ENCODE assay signal across 10 cellular contexts in the genomic region with DNA sequence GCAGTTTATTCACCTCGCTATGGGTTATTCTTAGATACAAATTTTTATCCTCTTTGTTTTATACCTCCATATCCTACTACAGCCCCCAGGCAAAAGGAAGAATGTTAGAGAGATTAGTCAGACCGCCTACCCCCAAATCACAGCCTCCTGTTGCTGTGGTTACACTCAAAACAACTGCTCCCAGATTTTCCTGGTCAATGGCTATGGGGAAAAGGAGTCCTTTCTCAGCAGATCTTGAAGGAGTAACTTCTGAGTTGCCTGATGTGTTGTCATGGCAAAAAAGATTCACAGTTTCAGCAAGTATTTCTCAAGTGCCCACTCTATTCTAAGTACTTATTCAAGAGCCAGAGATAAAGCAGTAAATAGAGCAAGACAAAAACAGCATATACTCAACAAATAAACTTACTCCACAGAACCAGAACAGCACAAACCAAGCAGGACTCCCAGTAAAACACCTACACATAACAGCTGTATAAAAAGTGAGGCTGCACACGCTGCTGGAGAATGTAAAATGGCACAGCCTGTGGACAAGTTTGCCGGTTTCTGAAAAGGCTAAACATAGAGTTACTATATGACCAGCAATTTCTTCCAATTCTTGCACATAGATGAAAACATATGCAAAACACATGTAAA.
DNase-seq lines count a peak whose midpoint lies in the region; ATAC-seq lines count a peak whose summit lies in the region.
"Had no signal": no experiment of that assay in that cellular context is flagged by ENCODE, and none has a peak within 500 bp of the region (broad histone marks: within the 10 kb centered on the region; RNA-seq: fewer than 3 reads in every experiment).

No MANE protein-coding gene starts in this region.

- H3K27me3 Mint-ChIP-seq in activated T-cell treated with anti-CD3 and anti-CD28 coated beads, Interleukin-2, amount 50 U/mL, for 24 hours = no peaks in the 10 kb centered on the region

- peak overlapping the region; percentile 0 for H3K27ac Mint-ChIP-seq in activated T-cell treated with anti-CD3 and anti-CD28 coated beads, Interleukin-2, amount 50 U/mL, for 24 hours
- H3K27ac Mint-ChIP-seq in stimulated activated effector memory CD8-positive, alpha-beta T cell treated with anti-CD3 and anti-CD28 coated beads, Interleukin-12 subunit alpha, Interleukin-12 subunit beta, amount 100 ng/mL, for 72 hours = peak overlapping the region; percentile 18

- H3K27me3 ChIP-seq in adipocyte (replicated peaks; ENCODE audit: control insufficient read depth, insufficient read depth, low read length) = no peaks in the 10 kb centered on the region
- no peaks in the 10 kb centered on the region for H3K27me3 ChIP-seq in H7 (ENCODE audit: control insufficient read depth, insufficient read depth, low read length)

- no peak overlapping the region for H3K9ac ChIP-seq in adipocyte (ENCODE audit: low read length)

- no peak overlapping the region for H3K4me3 Mint-ChIP-seq in activated T-cell treated with anti-CD3 and anti-CD28 coated beads, Interleukin-2, amount 50 U/mL, for 24 hours
- no peak overlapping the region for H3K4me3 Mint-ChIP-seq in stimulated activated effector memory CD8-positive, alpha-beta T cell treated with anti-CD3 and anti-CD28 coated beads, Interleukin-12 subunit alpha, Interleukin-12 subunit beta, amount 100 ng/mL, for 72 hours

- peaks cover 57% of the 10 kb centered on the region for H3K36me3 ChIP-seq in adipocyte (ENCODE audit: control insufficient read depth, insufficient read depth, low read length, severe bottlenecking)
- H3K36me3 ChIP-seq in H7 (replicated peaks; ENCODE audit: control insufficient read depth, insufficient read depth, low read length) = peaks cover 9% of the 10 kb centered on the region

- H3K4me1 Mint-ChIP-seq in activated T-cell treated with anti-CD3 and anti-CD28 coated beads, Interleukin-2, amount 50 U/mL, for 24 hours (ENCODE audit: low read depth) = peaks cover 11% of the 10 kb centered on the region
- peaks cover 5% of the 10 kb centered on the region for H3K4me1 Mint-ChIP-seq in stimulated activated effector memory CD8-positive, alpha-beta T cell treated with anti-CD3 and anti-CD28 coated beads, Interleukin-12 subunit alpha, Interleukin-12 subunit beta, amount 100 ng/mL, for 72 hours

- DNase-seq in activated T-cell treated with anti-CD3 and anti-CD28 coated beads, Interleukin-2, amount 50 U/mL, for 24 hours = no peak
- no peak for DNase-seq in activated T-cell treated with anti-CD3 and anti-CD28 coated beads, Interleukin-2, amount 50 U/mL, for 1 hour
- DNase-seq in adipocyte (ENCODE audit: low read depth) = peak; percentile 89
- peak; percentile 91 for DNase-seq in glomerular visceral epithelial cell (ENCODE audit: extremely low spot score)
- no peak for DNase-seq in stimulated activated effector memory CD8-positive, alpha-beta T cell treated with anti-CD3 and anti-CD28 coated beads, Interleukin-12 subunit alpha, Interleukin-12 subunit beta, amount 100 ng/mL, for 72 hours (ENCODE audit: low spot score in 2 of 2)
- no peak for DNase-seq in activated gamma-delta T cell (lab: John Stamatoyannopoulos, UW)
- DNase-seq in NOMO-1 treated with dmso at 0.1 percent for 144 hours (lab: John Stamatoyannopoulos, UW; ENCODE audit: unreplicated experiment) = no peak
- no peak for DNase-seq in H7
- DNase-seq: activated CD8-positive, alpha-beta memory T cell treated with anti-CD3 and anti-CD28 coated beads for 24 hours; KG1 had no signal

- H3K9me3 ChIP-seq in adipocyte (ENCODE audit: control insufficient read depth, low read length) = no peaks in the 10 kb centered on the region

- H3K4me3 ChIP-seq in adipocyte (ENCODE audit: low read length) (no peak overlapping the region), H7 (ENCODE audit: insufficient read depth, low read depth, low read length) (no peak overlapping the region)

- no peak for ATAC-seq in stimulated activated effector memory CD8-positive, alpha-beta T cell treated with anti-CD3 and anti-CD28 coated beads, Interleukin-12 subunit alpha, Interleukin-12 subunit beta, amount 100 ng/mL, for 72 hours

- peaks cover 6% of the 10 kb centered on the region for H3K4me1 ChIP-seq in adipocyte (ENCODE audit: control insufficient read depth, insufficient read depth, low read length)

- peaks cover 89% of the 10 kb centered on the region for H3K36me3 Mint-ChIP-seq in activated T-cell treated with anti-CD3 and anti-CD28 coated beads, Interleukin-2, amount 50 U/mL, for 24 hours (ENCODE audit: low read depth)
- peaks cover 52% of the 10 kb centered on the region for H3K36me3 Mint-ChIP-seq in stimulated activated effector memory CD8-positive, alpha-beta T cell treated with anti-CD3 and anti-CD28 coated beads, Interleukin-12 subunit alpha, Interleukin-12 subunit beta, amount 100 ng/mL, for 72 hours

- H3K9me3 Mint-ChIP-seq in activated T-cell treated with anti-CD3 and anti-CD28 coated beads, Interleukin-2, amount 50 U/mL, for 24 hours = no peaks in the 10 kb centered on the region
- H3K9me3 Mint-ChIP-seq in stimulated activated effector memory CD8-positive, alpha-beta T cell treated with anti-CD3 and anti-CD28 coated beads, Interleukin-12 subunit alpha, Interleukin-12 subunit beta, amount 100 ng/mL, for 72 hours = no peaks in the 10 kb centered on the region

Comparison
In these comparisons a context has a peak if more than half of its experiments do, and no peak if none do; other contexts are left out.
1. DNase-seq: peak in adipocyte (single experiment) and glomerular visceral epithelial cell (single experiment); none in activated T-cell treated with anti-CD3 and anti-CD28 coated beads, Interleukin-2, amount 50 U/mL, for 24 hours (single experiment), activated T-cell treated with anti-CD3 and anti-CD28 coated beads, Interleukin-2, amount 50 U/mL, for 1 hour (single experiment), stimulated activated effector memory CD8-positive, alpha-beta T cell treated with anti-CD3 and anti-CD28 coated beads, Interleukin-12 subunit alpha, Interleukin-12 subunit beta, amount 100 ng/mL, for 72 hours (0 of 2), activated gamma-delta T cell (single experiment), NOMO-1 treated with dmso at 0.1 percent for 144 hours (single experiment) and H7 (single experiment).